8 cellular contexts compared by ENCODE assay signal in genomic region chr12:71439362-71439612, GRCh38. TPM values are rescaled to one million over a fixed set of nuclear protein-coding genes. Genes with fewer than 3 reads are reported as not detected.
DNase-seq lines count a peak whose midpoint lies in the region; ATAC-seq, FAIRE-seq and TF ChIP-seq lines count a peak whose summit lies in the region.

No MANE protein-coding gene starts in this region.

- CTCF ChIA-PET in activated naive CD4-positive, alpha-beta T cell treated with anti-CD3 and anti-CD28 coated beads for 36 hours (lab: Charles Lee) = interaction anchor here (1.4 kb wide), 1 partner anchor 307 kb away, joined by 4 read pairs; no protein-coding TSS in a partner anchor

- peaks cover 8% of the 10 kb centered on the region for H3K4me1 ChIP-seq in upper lobe of right lung
- no peaks in the 10 kb centered on the region for H3K4me1 ChIP-seq in small intestine (ENCODE audit: control insufficient read depth in 2 of 2, insufficient read depth in 1 of 2, low read depth in 1 of 2, low read length in 1 of 2)

- peaks cover 43% of the 10 kb centered on the region for H3K27me3 ChIP-seq in bronchial epithelial cell (ENCODE audit: control insufficient read depth, insufficient read depth, low read length)
- H3K27me3 ChIP-seq in upper lobe of right lung = peaks cover 59% of the 10 kb centered on the region
- peaks cover 0 to 23% of the 10 kb centered on the region in 2 donors for H3K27me3 ChIP-seq in small intestine (ENCODE audit: control insufficient read depth in 2 of 2, insufficient read depth in 2 of 2, low read length in 2 of 2)

- H3K27me3 Mint-ChIP-seq in activated naive CD4-positive, alpha-beta T cell treated with anti-CD3 and anti-CD28 coated beads for 36 hours (ENCODE audit: low read depth) = peaks cover 56% of the 10 kb centered on the region
- peaks cover 80% of the 10 kb centered on the region for H3K27me3 Mint-ChIP-seq in mesothelial cell of epicardium (ENCODE audit: low read depth)

- H3K4me3 ChIP-seq in bronchial epithelial cell (ENCODE audit: low read depth, low read length) (peak overlapping the region; percentile 4), upper lobe of right lung (peak overlapping the region; percentile 43), small intestine (ENCODE audit: low read depth in 1 of 2, low read length in 2 of 2) (peak overlapping the region in 1 of 2 donors; percentile 35)

- peak overlapping the region; percentile 74 for H3K4me3 Mint-ChIP-seq in activated naive CD4-positive, alpha-beta T cell treated with anti-CD3 and anti-CD28 coated beads for 36 hours
- peak overlapping the region; percentile 72 for H3K4me3 Mint-ChIP-seq in mesothelial cell of epicardium

- intact Hi-C loops in activated naive CD4-positive, alpha-beta T cell treated with anti-CD3 and anti-CD28 coated beads for 36 hours (cut with micrococcal nuclease) = loop anchor here (5.0 kb wide), 2 partner anchors 248 to 313 kb away; partner anchors contain the start of genes RAB21 and TMEM19
- intact Hi-C loops in upper lobe of right lung (cut with DNase I) = no loop called here

- H3K9me3 ChIP-seq in upper lobe of right lung (no peaks in the 10 kb centered on the region), small intestine (ENCODE audit: control insufficient read depth, low read depth) (peaks cover 4% of the 10 kb centered on the region)

- H3K27ac Mint-ChIP-seq in activated naive CD4-positive, alpha-beta T cell treated with anti-CD3 and anti-CD28 coated beads for 36 hours = no peak overlapping the region
- no peak overlapping the region for H3K27ac Mint-ChIP-seq in mesothelial cell of epicardium

- H3K36me3 ChIP-seq in bronchial epithelial cell (ENCODE audit: control insufficient read depth, insufficient read depth, low read length) (no peaks in the 10 kb centered on the region), upper lobe of right lung (no peaks in the 10 kb centered on the region), small intestine (ENCODE audit: control insufficient read depth in 2 of 2, insufficient read depth in 2 of 2, low read length in 2 of 2) (no peaks in the 10 kb centered on the region)

- peaks cover 18% of the 10 kb centered on the region for H3K4me1 Mint-ChIP-seq in activated naive CD4-positive, alpha-beta T cell treated with anti-CD3 and anti-CD28 coated beads for 36 hours (ENCODE audit: low read depth)
- H3K4me1 Mint-ChIP-seq in mesothelial cell of epicardium = peaks cover 26% of the 10 kb centered on the region

- no peak for ATAC-seq in upper lobe of right lung

- H3K9me3 Mint-ChIP-seq in activated naive CD4-positive, alpha-beta T cell treated with anti-CD3 and anti-CD28 coated beads for 36 hours = peaks cover 26% of the 10 kb centered on the region
- H3K9me3 Mint-ChIP-seq in mesothelial cell of epicardium = peaks cover 22% of the 10 kb centered on the region

- peaks cover 2% of the 10 kb centered on the region for H3K36me3 Mint-ChIP-seq in activated naive CD4-positive, alpha-beta T cell treated with anti-CD3 and anti-CD28 coated beads for 36 hours (ENCODE audit: low read depth)
- H3K36me3 Mint-ChIP-seq in mesothelial cell of epicardium = no peaks in the 10 kb centered on the region

- WGBS in small intestine, 3 donors = 0 to 1% (median 1%) methylated on average over 17 of the region's 17 CpGs

- TF ChIP-seq CTCF in bronchial epithelial cell (IDR thresholded peaks at IDR 0.05; ENCODE audit: insufficient read depth, low read length, severe bottlenecking) (no peak), mesothelial cell of epicardium (IDR thresholded peaks at IDR 0.05; ENCODE audit: unreplicated experiment) (no peak), upper lobe of right lung (IDR thresholded peaks at IDR 0.05) (no peak)

- FAIRE-seq in bronchial epithelial cell (lab: Jason Lieb, UNC) = no peak
- no peak for FAIRE-seq in small intestine (lab: Jason Lieb, UNC)

- DNase-seq in activated naive CD4-positive, alpha-beta T cell treated with anti-CD3 and anti-CD28 coated beads for 36 hours = no peak
- no peak for DNase-seq in activated naive CD4-positive, alpha-beta T cell (lab: John Stamatoyannopoulos, UW)
- DNase-seq in bronchial epithelial cell (ENCODE audit: low read depth) (no peak), mesothelial cell of epicardium (ENCODE audit: low spot score in 2 of 2, unreplicated experiment in 2 of 2) (no peak), upper lobe of right lung (no peak), dedifferentiated amniotic fluid mesenchymal stem cell (ENCODE audit: extremely low spot score) (no peak), small intestine (no peak)
- DNase-seq in effector CD4-positive, alpha-beta T cell = no peak

- H3K27ac ChIP-seq in upper lobe of right lung (no peak overlapping the region), small intestine (ENCODE audit: low read depth in 1 of 2, low read length in 1 of 2) (no peak overlapping the region)

RNA-seq across cellular contexts. Expression of gene LGR5, which starts 0.3 kb away (rescaled TPM):
- not detected for total RNA-seq in activated naive CD4-positive, alpha-beta T cell treated with anti-CD3 and anti-CD28 coated beads for 36 hours
- not detected in 2 replicates for total RNA-seq in bronchial epithelial cell
- 0.40 to 0.54 TPM (median 0.43 TPM) in 3 replicates for total RNA-seq in mesothelial cell of epicardium
- 0.35 TPM for total RNA-seq in upper lobe of right lung
- 1 to 10 TPM in 1 of 3 donors, under 1 TPM in 2; 0.22 to 6.4 (median 0.27) TPM for polyA plus RNA-seq in small intestine
